In genomic region chr11:57235761-57236703, GRCh38 we compare ENCODE assay signal across 27 cellular contexts. TPM values are rescaled to one million over a fixed set of nuclear protein-coding genes. Genes with fewer than 3 reads are reported as not detected.
A peak's percentile ranks its signal among the peaks of the same experiment; 100 is the strongest.
DNase-seq lines count a peak whose midpoint lies in the region; ATAC-seq and TF ChIP-seq lines count a peak whose summit lies in the region.
"Had no signal": no experiment of that assay in that cellular context is flagged by ENCODE, and none has a peak within 500 bp of the region (broad histone marks: within the 10 kb centered on the region; RNA-seq: fewer than 3 reads in every experiment).

No MANE protein-coding gene starts in this region.

- H3K27me3 ChIP-seq in HUES6 (ENCODE audit: control insufficient read depth, insufficient read depth, low read length) (peaks cover 8% of the 10 kb centered on the region; the same call in 1 of the 2 replicates), dorsolateral prefrontal cortex (peaks cover 0 to 41% (median 7%) of the 10 kb centered on the region in 45 donors), lower lobe of right lung (ENCODE audit: low read depth) (no peaks in the 10 kb centered on the region), rectal smooth muscle tissue (ENCODE audit: control insufficient read depth, insufficient read depth, low read length) (peaks cover 2% of the 10 kb centered on the region)

- H3K4me1 ChIP-seq in HUES6 (ENCODE audit: control insufficient read depth, insufficient read depth, low read length) (peaks cover 45% of the 10 kb centered on the region), lower lobe of right lung (no peaks in the 10 kb centered on the region), rectal smooth muscle tissue (ENCODE audit: control insufficient read depth, insufficient read depth, low read length) (no peaks in the 10 kb centered on the region)
- H3K4me1 ChIP-seq: adrenal gland had no signal

- H3K9me3 ChIP-seq in HUES6 (ENCODE audit: control insufficient read depth, insufficient read depth, low read depth, low read length) (no peaks in the 10 kb centered on the region), lower lobe of right lung (no peaks in the 10 kb centered on the region)
- H3K9me3 ChIP-seq: adrenal gland had no signal

- intact Hi-C loops in dorsolateral prefrontal cortex (cut with DNase I) = no loop called here
- intact Hi-C loops in lower lobe of right lung (cut with DNase I) = no loop called here

- H3K4me3 ChIP-seq in HUES6 (ENCODE audit: low read depth, low read length) (peak overlapping the region; percentile 60; the same call in 1 of the 2 replicates), dorsolateral prefrontal cortex (peak overlapping the region in 39 of 59 donors; percentile 6 to 50 (median 21)), lower lobe of right lung (peak overlapping the region; percentile 19), rectal smooth muscle tissue (ENCODE audit: low read length) (peak overlapping the region; percentile 35)
- H3K4me3 ChIP-seq: adrenal gland had no signal

- H3K27ac Mint-ChIP-seq in HFFc6 = no peak overlapping the region
- H3K27ac Mint-ChIP-seq: activated B cell treated with CpG ODN at 0.5 μM for 24 hours; activated T-cell treated with anti-CD3 and anti-CD28 coated beads, Interleukin-2, amount 50 U/mL, for 72 hours had no signal

- H3K4me1 Mint-ChIP-seq in HFFc6 (ENCODE audit: low read depth) = peaks cover 29% of the 10 kb centered on the region
- H3K4me1 Mint-ChIP-seq: activated B cell treated with CpG ODN at 0.5 μM for 24 hours had no signal

- peak overlapping the region; percentile 43; the same call in 1 of the 2 replicates for H3K27ac ChIP-seq in HUES6 (ENCODE audit: low read depth, low read length)
- no peak overlapping the region for H3K27ac ChIP-seq in dorsolateral prefrontal cortex
- no peak overlapping the region for H3K27ac ChIP-seq in lower lobe of right lung
- H3K27ac ChIP-seq in rectal smooth muscle tissue (ENCODE audit: low read depth, low read length) = no peak overlapping the region
- H3K27ac ChIP-seq: brain microvascular endothelial cell had no signal

- H3K27me3 Mint-ChIP-seq in HFFc6 (ENCODE audit: insufficient read depth) = peaks cover 21% of the 10 kb centered on the region

- no peaks in the 10 kb centered on the region for H3K9me3 Mint-ChIP-seq in HFFc6
- H3K9me3 Mint-ChIP-seq: activated B cell treated with CpG ODN at 0.5 μM for 24 hours; activated T-cell treated with anti-CD3 and anti-CD28 coated beads, Interleukin-2, amount 50 U/mL, for 72 hours; naive thymus-derived CD8-positive, alpha-beta T cell had no signal

- H3K36me3 Mint-ChIP-seq in HFFc6 (ENCODE audit: low read depth) = no peaks in the 10 kb centered on the region
- H3K36me3 Mint-ChIP-seq: naive thymus-derived CD8-positive, alpha-beta T cell had no signal

- H3K4me3 Mint-ChIP-seq in HFFc6 = no peak overlapping the region
- H3K4me3 Mint-ChIP-seq: activated B cell treated with CpG ODN at 0.5 μM for 24 hours; activated T-cell treated with anti-CD3 and anti-CD28 coated beads, Interleukin-2, amount 50 U/mL, for 72 hours had no signal

- peak overlapping the region; percentile 92 for H3K9ac ChIP-seq in HUES6 (ENCODE audit: low read length)
- no peak overlapping the region for H3K9ac ChIP-seq in rectal smooth muscle tissue (ENCODE audit: low read length)

- DNase-seq in dorsolateral prefrontal cortex (no peak), lower lobe of right lung (no peak), HFFc6 (no peak), OCI-M1 (lab: John Stamatoyannopoulos, UW) (no peak), SKM-1 treated with dmso at 0.1 percent for 144 hours (lab: John Stamatoyannopoulos, UW; ENCODE audit: unreplicated experiment) (no peak), NCI-H1105 treated with DMSO at 0.1 percent for 48 hours (lab: John Stamatoyannopoulos, UW) (no peak)
- DNase-seq: activated B cell treated with CpG ODN at 0.5 μM for 24 hours; activated CD4-positive, alpha-beta T cell treated with anti-CD3 and anti-CD28 coated beads, Interleukin-2, amount 50 U/mL, for 4 hours; activated naive CD4-positive, alpha-beta T cell; activated T-cell treated with anti-CD3 and anti-CD28 coated beads, Interleukin-2, amount 50 U/mL, for 72 hours; adrenal gland; brain microvascular endothelial cell; DMS153; effector CD8-positive, alpha-beta T cell; foreskin fibroblast; H7; naive thymus-derived CD8-positive, alpha-beta T cell; NCI-H1092 treated with DMSO at 0.1 percent for 48 hours; NCI-H187 treated with DMSO at 0.1 percent for 48 hours; NCI-H2171 treated with DMSO at 0.1 percent for 48 hours; NCI-H510A treated with DMSO at 0.1 percent for 48 hours; posterior cingulate gyrus; SHP77 treated with DMSO at 0.1 percent for 48 hours; stimulated activated naive CD8-positive, alpha-beta T cell treated with anti-CD3 and anti-CD28 coated beads, Interleukin-15, Interleukin-2, amounts not matched to agents 100 U/mL and 50 U/mL, for 24 hours; SW 1271 had no signal

- H3K36me3 ChIP-seq in HUES6 (ENCODE audit: control insufficient read depth, insufficient read depth, low read length) (no peaks in the 10 kb centered on the region; the same call in 1 of the 2 replicates), lower lobe of right lung (no peaks in the 10 kb centered on the region), rectal smooth muscle tissue (ENCODE audit: control insufficient read depth, insufficient read depth, low read length) (no peaks in the 10 kb centered on the region)
- H3K36me3 ChIP-seq: adrenal gland, brain microvascular endothelial cell had no signal

- TF ChIP-seq CTCF in dorsolateral prefrontal cortex (IDR thresholded peaks at IDR 0.05 in 54 of 56, conservative IDR thresholded peaks at IDR 0.05 in 2 of 56; ENCODE audit: low read depth in 1 of 56, partially characterized antibody in 56 of 56) = no peak
- no peak for TF ChIP-seq CTCF in lower lobe of right lung (IDR thresholded peaks at IDR 0.05)
- no peak for TF ChIP-seq CTCF in HFFc6 (IDR thresholded peaks at IDR 0.05)

- peak in 1 of 2 donors; percentile 40 for ATAC-seq in lower lobe of right lung
- ATAC-seq: activated T-cell treated with anti-CD3 and anti-CD28 coated beads, Interleukin-2, amount 50 U/mL, for 72 hours; naive thymus-derived CD8-positive, alpha-beta T cell; stimulated activated naive CD8-positive, alpha-beta T cell treated with anti-CD3 and anti-CD28 coated beads, Interleukin-15, Interleukin-2, amounts not matched to agents 100 U/mL and 50 U/mL, for 24 hours had no signal

RNA-seq across cellular contexts. Expression of gene APLNR, which starts 1.0 kb away (rescaled TPM):
- total RNA-seq in dorsolateral prefrontal cortex (100 to 1,000 TPM in 15 of 120 experiments, 10 to 100 TPM in 101, 1 to 10 TPM in 4; 5.6 to 161 (median 44.4) TPM), lower lobe of right lung (4.1 TPM)
- total RNA-seq in HFFc6 (2021; fragmentation: NEBNext Ultra II Directional; extraction: Animal tissue kit (Norgen Biotek cat#: 25700)) = not detected
- total RNA-seq: activated B cell treated with CpG ODN at 0.5 μM for 24 hours; activated T-cell treated with anti-CD3 and anti-CD28 coated beads, Interleukin-2, amount 50 U/mL, for 72 hours; naive thymus-derived CD8-positive, alpha-beta T cell had no signal

RNA-seq across cellular contexts. Expression of gene LRRC55, which starts 54.3 kb away (rescaled TPM):
- total RNA-seq in dorsolateral prefrontal cortex = 10 to 100 TPM in 31 of 120 experiments, 1 to 10 TPM in 89; 2.6 to 16.4 (median 8.3) TPM
- total RNA-seq in lower lobe of right lung = 0.12 TPM
- not detected for total RNA-seq in HFFc6 (2021; fragmentation: NEBNext Ultra II Directional; extraction: Animal tissue kit (Norgen Biotek cat#: 25700))
- total RNA-seq: activated B cell treated with CpG ODN at 0.5 μM for 24 hours; activated T-cell treated with anti-CD3 and anti-CD28 coated beads, Interleukin-2, amount 50 U/mL, for 72 hours; naive thymus-derived CD8-positive, alpha-beta T cell had no signal
